ENCODE assay signal across 8 cellular contexts in the genomic region with DNA sequence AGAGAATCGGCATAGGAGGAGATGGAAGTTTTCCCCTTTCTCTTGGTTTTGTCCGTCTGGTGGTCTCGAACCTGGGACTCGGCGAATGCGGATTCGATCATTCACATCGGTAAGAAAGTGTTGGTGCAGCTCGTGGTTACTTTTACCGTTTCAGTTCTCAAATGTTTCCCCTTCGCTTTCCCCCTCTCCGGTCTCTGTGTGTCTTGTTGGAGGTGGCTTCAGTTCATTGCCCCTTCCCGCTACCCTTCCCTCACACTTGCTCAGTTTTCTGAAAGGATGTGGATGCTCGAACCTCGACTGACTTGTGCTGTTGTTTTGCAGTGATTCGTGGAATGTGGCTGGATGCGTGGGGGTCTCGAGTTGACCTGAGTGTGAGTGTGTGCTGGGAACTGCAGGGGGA. TPM values are rescaled to one million over a fixed set of nuclear protein-coding genes. Genes with fewer than 3 reads are reported as not detected.
DNase-seq lines count a peak whose midpoint lies in the region; ATAC-seq, FAIRE-seq and TF ChIP-seq lines count a peak whose summit lies in the region.
"Had no signal": no experiment of that assay in that cellular context is flagged by ENCODE, and none has a peak within 500 bp of the region (broad histone marks: within the 10 kb centered on the region; RNA-seq: fewer than 3 reads in every experiment).

No MANE protein-coding gene starts in this region.

- CTCF ChIA-PET in RWPE1 (lab: Yijun Ruan, JAX): interaction anchor here (0.7 kb wide), 1 partner anchor 1427 kb away, joined by 4 read pairs; no protein-coding TSS in a partner anchor

- peak overlapping the region; percentile 87 for H3K4me3 ChIP-seq in SK-N-MC
- peak overlapping the region; percentile 52 for H3K4me3 ChIP-seq in skeletal muscle cell (ENCODE audit: low read depth, low read length)

- POLR2A ChIA-PET in RWPE1 (lab: Yijun Ruan, JAX; ENCODE audit: low non-redundant PET): no interaction called here

- no peak overlapping the region for H3K9ac ChIP-seq in SK-N-MC (ENCODE audit: insufficient read length)

- DNase-seq in GM13977 (ENCODE audit: low spot score): peak; percentile 21
- DNase-seq in SK-N-MC (ENCODE audit: low read depth, low spot score): no peak
- DNase-seq in hepatic stellate cell (ENCODE audit: low spot score): peak; percentile 9
- no peak for DNase-seq in skeletal muscle cell (ENCODE audit: low read depth)
- no peak for DNase-seq in RWPE1 (ENCODE audit: low spot score)
- no peak for DNase-seq in GM12891 (ENCODE audit: insufficient read length, low spot score)
- DNase-seq: Peyer's patch had no signal

- H3K36me3 ChIP-seq in SK-N-MC (ENCODE audit: insufficient read depth, low read length): no peaks in the 10 kb centered on the region
- H3K36me3 ChIP-seq: Peyer's patch had no signal

- FAIRE-seq in GM12891 (lab: Jason Lieb, UNC): no peak

- in situ Hi-C loops in GM13977 (cut with MboI; ENCODE audit: low pct_unique_long_range_greater_than_20kb, low sequenced_read_pairs, unreplicated experiment): no loop called here

- TF ChIP-seq POLR2A in GM12891 (IDR thresholded peaks at IDR 0.05; ENCODE audit: low read depth, low read length): no peak

- no peak overlapping the region for H3K27ac ChIP-seq in SK-N-MC
- H3K27ac ChIP-seq in RWPE1: no peak overlapping the region
- H3K27ac ChIP-seq: Peyer's patch had no signal

- H3K9me3 ChIP-seq in SK-N-MC (ENCODE audit: low read depth, low read length): no peaks in the 10 kb centered on the region
- H3K9me3 ChIP-seq: Peyer's patch had no signal

- ATAC-seq in HG03342 (IDR thresholded peaks at IDR 0.05; ENCODE audit: unreplicated experiment): no peak

- TF ChIP-seq CTCF in GM13977 (IDR thresholded peaks at IDR 0.05; ENCODE audit: extremely low read depth, insufficient read depth, missing control alignments) (no peak), RWPE1 (conservative IDR thresholded peaks at IDR 0.05; ENCODE audit: low read depth) (no peak)

TF ChIP-seq in GM12891, 5 proteins besides CTCF, POLR2A, EP300 and RAD21:
- no peak for TF ChIP-seq POLR2AphosphoS5 (IDR thresholded peaks at IDR 0.05; ENCODE audit: low read depth, low read length)
- no peak for TF ChIP-seq POU2F2 (IDR thresholded peaks at IDR 0.05; ENCODE audit: low read depth, low read length)
- TF ChIP-seq PAX5 (IDR thresholded peaks at IDR 0.05; ENCODE audit: insufficient read depth, low read length, severe bottlenecking): no peak
- no peak for TF ChIP-seq SPI1 (IDR thresholded peaks at IDR 0.05; ENCODE audit: low read depth, low read length)

RNA-seq across cellular contexts. Expression of gene GRID2, which starts 0.9 kb away (rescaled TPM):
- polyA plus RNA-seq in GM12891 (2012; ENCODE audit: low read depth, missing spikeins): not detected

Comparison
In these comparisons a context has a peak if more than half of its experiments do, and no peak if none do; other contexts are left out.
1. DNase-seq: peak in GM13977 (single experiment) and hepatic stellate cell (single experiment); none in SK-N-MC (single experiment), skeletal muscle cell (single experiment), RWPE1 (single experiment) and GM12891 (single experiment).